In genomic region chr6:166297606-166298005, GRCh38 we compare ENCODE assay signal across 18 cellular contexts. TPM values are rescaled to one million over a fixed set of nuclear protein-coding genes. Genes with fewer than 3 reads are reported as not detected.
"Had no signal": no experiment of that assay in that cellular context is flagged by ENCODE, and none has a peak within 500 bp of the region (broad histone marks: within the 10 kb centered on the region; RNA-seq: fewer than 3 reads in every experiment).

No MANE protein-coding gene starts in this region.

- H3K4me3 Mint-ChIP-seq: activated naive CD8-positive, alpha-beta T cell treated with anti-CD3 and anti-CD28 coated beads for 36 hours; activated T-helper 1 cell treated with anti-CD3 and anti-CD28 coated beads, Interleukin-12 subunit alpha, Interleukin-12 subunit beta, Interleukin-2, Interleukin-4 antibody, amounts not matched to agents 30 ng/mL and 10 ng/mL and 1 ng/mL, durations not matched to agents 14 hours and 24 hours and 36 hours; endodermal cell; memory B cell; natural killer cell treated with Interleukin-12 subunit alpha and Interleukin-12 subunit beta and Interleukin-15 and Interleukin-18, amount 100 ng/mL, for 72 hours; stimulated activated memory B cell treated with anti-CD40 and anti-IgM and Interleukin-4, amounts not matched to agents 10 μg/mL and 1 μg/mL and 100 μg/mL, for 72 hours had no signal

- H3K4me1 Mint-ChIP-seq: activated naive CD8-positive, alpha-beta T cell treated with anti-CD3 and anti-CD28 coated beads for 36 hours; endodermal cell had no signal

- H3K27ac ChIP-seq: gastroesophageal sphincter, left ventricle myocardium inferior, ovary, tibial nerve, uterus had no signal

- H3K27ac Mint-ChIP-seq: activated naive CD8-positive, alpha-beta T cell treated with anti-CD3 and anti-CD28 coated beads for 36 hours; activated T-helper 1 cell treated with anti-CD3 and anti-CD28 coated beads, Interleukin-12 subunit alpha, Interleukin-12 subunit beta, Interleukin-2, Interleukin-4 antibody, amounts not matched to agents 30 ng/mL and 10 ng/mL and 1 ng/mL, durations not matched to agents 14 hours and 24 hours and 36 hours; endodermal cell; memory B cell; natural killer cell treated with Interleukin-12 subunit alpha and Interleukin-12 subunit beta and Interleukin-15 and Interleukin-18, amount 100 ng/mL, for 72 hours; stimulated activated memory B cell treated with anti-CD40 and anti-IgM and Interleukin-4, amounts not matched to agents 10 μg/mL and 1 μg/mL and 100 μg/mL, for 72 hours had no signal

- DNase-seq: activated CD4-positive, alpha-beta T cell treated with anti-CD3 and anti-CD28 coated beads for 4 hours; activated naive CD8-positive, alpha-beta T cell treated with anti-CD3 and anti-CD28 coated beads for 36 hours; aorta; dermis blood vessel endothelial cell; endodermal cell; kidney; left ventricle myocardium inferior; ovary; retina; T-helper 2 cell; uterus had no signal

- H3K36me3 Mint-ChIP-seq: activated naive CD8-positive, alpha-beta T cell treated with anti-CD3 and anti-CD28 coated beads for 36 hours; natural killer cell treated with Interleukin-12 subunit alpha and Interleukin-12 subunit beta and Interleukin-15 and Interleukin-18, amount 100 ng/mL, for 72 hours had no signal

- ATAC-seq: gastroesophageal sphincter; stimulated activated memory B cell treated with anti-CD40 and anti-IgM and Interleukin-4, amounts not matched to agents 10 μg/mL and 1 μg/mL and 100 μg/mL, for 72 hours had no signal

- H3K9me3 Mint-ChIP-seq: activated naive CD8-positive, alpha-beta T cell treated with anti-CD3 and anti-CD28 coated beads for 36 hours; activated T-helper 1 cell treated with anti-CD3 and anti-CD28 coated beads, Interleukin-12 subunit alpha, Interleukin-12 subunit beta, Interleukin-2, Interleukin-4 antibody, amounts not matched to agents 30 ng/mL and 10 ng/mL and 1 ng/mL, durations not matched to agents 14 hours and 24 hours and 36 hours; memory B cell; natural killer cell treated with Interleukin-12 subunit alpha and Interleukin-12 subunit beta and Interleukin-15 and Interleukin-18, amount 100 ng/mL, for 72 hours; stimulated activated memory B cell treated with anti-CD40 and anti-IgM and Interleukin-4, amounts not matched to agents 10 μg/mL and 1 μg/mL and 100 μg/mL, for 72 hours had no signal

RNA-seq across cellular contexts. Expression of gene PRR18, which starts 10.6 kb away (rescaled TPM):
- total RNA-seq: activated T-helper 1 cell treated with anti-CD3 and anti-CD28 coated beads, Interleukin-12 subunit alpha, Interleukin-12 subunit beta, Interleukin-2, Interleukin-4 antibody, amounts not matched to agents 30 ng/mL and 10 ng/mL and 1 ng/mL, durations not matched to agents 14 hours and 24 hours and 36 hours; aorta; dermis blood vessel endothelial cell; epithelial cell of proximal tubule; gastroesophageal sphincter; left ventricle myocardium inferior; natural killer cell treated with Interleukin-12 subunit alpha and Interleukin-12 subunit beta and Interleukin-15 and Interleukin-18, amount 100 ng/mL, for 72 hours; uterus had no signal
